Comparison of ENCODE assay signal across 14 cellular contexts in genomic region chr5:145797336-145797735, GRCh38. TPM values are rescaled to one million over a fixed set of nuclear protein-coding genes. Genes with fewer than 3 reads are reported as not detected.
DNase-seq lines count a peak whose midpoint lies in the region; ATAC-seq and TF ChIP-seq lines count a peak whose summit lies in the region.
"Had no signal": no experiment of that assay in that cellular context is flagged by ENCODE, and none has a peak within 500 bp of the region (broad histone marks: within the 10 kb centered on the region; RNA-seq: fewer than 3 reads in every experiment).

No MANE protein-coding gene starts in this region.

- H3K4me1 ChIP-seq in stomach (no peaks in the 10 kb centered on the region), testis (no peaks in the 10 kb centered on the region)
- H3K4me1 ChIP-seq: HAP-1 had no signal

- no peaks in the 10 kb centered on the region for H3K27me3 ChIP-seq in stomach
- no peaks in the 10 kb centered on the region for H3K27me3 ChIP-seq in testis

- H3K9me3 ChIP-seq in stomach: no peaks in the 10 kb centered on the region
- H3K9me3 ChIP-seq in testis: no peaks in the 10 kb centered on the region
- H3K9me3 ChIP-seq: HAP-1 had no signal

- H3K27ac ChIP-seq in stomach: no peak overlapping the region
- H3K27ac ChIP-seq in testis: no peak overlapping the region

- H3K9me3 Mint-ChIP-seq in activated CD8-positive, alpha-beta T cell treated with anti-CD3 and anti-CD28 coated beads for 36 hours: peaks cover 5% of the 10 kb centered on the region
- H3K9me3 Mint-ChIP-seq in activated CD8-positive, alpha-beta T cell treated with anti-CD3 and anti-CD28 coated beads, Interleukin-2, amount 10 ng/mL, durations not matched to agents 7 days and 5 days (ENCODE audit: insufficient read depth): no peaks in the 10 kb centered on the region

- no peak overlapping the region for H3K27ac Mint-ChIP-seq in activated CD8-positive, alpha-beta T cell treated with anti-CD3 and anti-CD28 coated beads for 36 hours
- H3K27ac Mint-ChIP-seq in activated CD8-positive, alpha-beta T cell treated with anti-CD3 and anti-CD28 coated beads, Interleukin-2, amount 10 ng/mL, durations not matched to agents 7 days and 5 days: no peak overlapping the region

- no peak for TF ChIP-seq CTCF in activated CD8-positive, alpha-beta T cell treated with anti-CD3 and anti-CD28 coated beads for 36 hours (IDR thresholded peaks at IDR 0.05)
- TF ChIP-seq CTCF in fibroblast of mammary gland (conservative IDR thresholded peaks at IDR 0.05; ENCODE audit: control insufficient read depth, insufficient read depth, low read depth, low read length) (peak; percentile 1), stomach (IDR thresholded peaks at IDR 0.05) (no peak), testis (IDR thresholded peaks at IDR 0.05) (no peak)

- intact Hi-C loops in activated CD8-positive, alpha-beta T cell treated with anti-CD3 and anti-CD28 coated beads for 36 hours (cut with micrococcal nuclease): no loop called here
- intact Hi-C loops in stomach (cut with DNase I; ENCODE audit: low total_unique reads): no loop called here
- intact Hi-C loops in testis (cut with DNase I; ENCODE audit: low total_unique reads): no loop called here

- H3K36me3 Mint-ChIP-seq in activated CD8-positive, alpha-beta T cell treated with anti-CD3 and anti-CD28 coated beads for 36 hours (ENCODE audit: low read depth): no peaks in the 10 kb centered on the region
- no peaks in the 10 kb centered on the region for H3K36me3 Mint-ChIP-seq in activated CD8-positive, alpha-beta T cell treated with anti-CD3 and anti-CD28 coated beads, Interleukin-2, amount 10 ng/mL, durations not matched to agents 7 days and 5 days (ENCODE audit: low read depth)

- H3K4me3 ChIP-seq in fibroblast of mammary gland (ENCODE audit: control insufficient read depth, low read depth, low read length) (no peak overlapping the region), stomach (no peak overlapping the region), testis (no peak overlapping the region)
- H3K4me3 ChIP-seq: GM12878, HAP-1 had no signal

- H3K36me3 ChIP-seq in stomach (peaks cover 0 to 32% (median 18%) of the 10 kb centered on the region in 4 donors), testis (ENCODE audit: low read depth, missing control alignments) (no peaks in the 10 kb centered on the region)
- H3K36me3 ChIP-seq: HAP-1 had no signal

- H3K27me3 Mint-ChIP-seq in activated CD8-positive, alpha-beta T cell treated with anti-CD3 and anti-CD28 coated beads for 36 hours: peaks cover 2% of the 10 kb centered on the region
- H3K27me3 Mint-ChIP-seq in activated CD8-positive, alpha-beta T cell treated with anti-CD3 and anti-CD28 coated beads, Interleukin-2, amount 10 ng/mL, durations not matched to agents 7 days and 5 days (ENCODE audit: low read depth): no peaks in the 10 kb centered on the region

- in situ Hi-C loops in SK-MEL-5 (cut with HindIII; ENCODE audit: low pct_unique_long_range_greater_than_20kb, low sequenced_read_pairs): no loop called here

- WGBS in stomach, 5 donors: 80 to 93% (median 90%) methylated on average over 1 of the region's 1 CpG
- 69 to 81% methylated on average over 1 of the region's 1 CpG for WGBS in testis, 2 donors

- POLR2A ChIA-PET in activated CD8-positive, alpha-beta T cell treated with anti-CD3 and anti-CD28 coated beads for 36 hours (lab: Charles Lee): no interaction called here
- POLR2A ChIA-PET in activated CD8-positive, alpha-beta T cell treated with anti-CD3 and anti-CD28 coated beads, Interleukin-2, amount 10 ng/mL, durations not matched to agents 7 days and 5 days (lab: Charles Lee): no interaction called here

- peak; percentile 49 for ATAC-seq in activated CD8-positive, alpha-beta T cell treated with anti-CD3 and anti-CD28 coated beads for 36 hours
- no peak for ATAC-seq in activated CD8-positive, alpha-beta T cell treated with anti-CD3 and anti-CD28 coated beads, Interleukin-2, amount 10 ng/mL, durations not matched to agents 7 days and 5 days
- ATAC-seq: GM12878, right cardiac atrium had no signal

- H3K4me1 Mint-ChIP-seq in activated CD8-positive, alpha-beta T cell treated with anti-CD3 and anti-CD28 coated beads for 36 hours (ENCODE audit: low read depth): no peaks in the 10 kb centered on the region
- no peaks in the 10 kb centered on the region for H3K4me1 Mint-ChIP-seq in activated CD8-positive, alpha-beta T cell treated with anti-CD3 and anti-CD28 coated beads, Interleukin-2, amount 10 ng/mL, durations not matched to agents 7 days and 5 days (ENCODE audit: low read depth)

- no peak for TF ChIP-seq POLR2A in stomach (IDR thresholded peaks at IDR 0.05)
- TF ChIP-seq POLR2A in testis (IDR thresholded peaks at IDR 0.05): no peak

- DNase-seq in activated CD8-positive, alpha-beta T cell treated with anti-CD3 and anti-CD28 coated beads for 36 hours: no peak
- no peak for DNase-seq in activated CD8-positive, alpha-beta T cell treated with anti-CD3 and anti-CD28 coated beads, Interleukin-2, amount 10 ng/mL, durations not matched to agents 7 days and 5 days
- DNase-seq in SK-MEL-5 (ENCODE audit: low read depth, low spot score) (peak; percentile 20), fibroblast of mammary gland (ENCODE audit: low read depth) (peak; percentile 38), NK-92 (lab: John Stamatoyannopoulos, UW; ENCODE audit: unreplicated experiment) (no peak), stomach (no peak), testis (no peak)
- no peak for DNase-seq in stimulated activated CD8-positive, alpha-beta memory T cell treated with anti-CD3 and anti-CD28 coated beads, Interleukin-4, amount 100 ng/mL, for 48 hours
- DNase-seq: activated T-cell treated with anti-CD3 and anti-CD28 coated beads for 4 hours; amygdala; effector memory CD4-positive, alpha-beta T cell; right cardiac atrium had no signal

- no peak overlapping the region for H3K4me3 Mint-ChIP-seq in activated CD8-positive, alpha-beta T cell treated with anti-CD3 and anti-CD28 coated beads for 36 hours
- H3K4me3 Mint-ChIP-seq in activated CD8-positive, alpha-beta T cell treated with anti-CD3 and anti-CD28 coated beads, Interleukin-2, amount 10 ng/mL, durations not matched to agents 7 days and 5 days: no peak overlapping the region

- TF ChIP-seq EP300 in stomach (IDR thresholded peaks at IDR 0.05): no peak

- CTCF ChIA-PET in activated CD8-positive, alpha-beta T cell treated with anti-CD3 and anti-CD28 coated beads for 36 hours (lab: Charles Lee): no interaction called here
- CTCF ChIA-PET in activated CD8-positive, alpha-beta T cell treated with anti-CD3 and anti-CD28 coated beads, Interleukin-2, amount 10 ng/mL, durations not matched to agents 7 days and 5 days (lab: Charles Lee): interaction anchor here (0.6 kb wide), 1 partner anchor 29 kb away, joined by 3 read pairs; no protein-coding TSS in a partner anchor

RNA-seq across cellular contexts. Expression of gene PRELID2, which starts 37.8 kb away (rescaled TPM):
- total RNA-seq in activated CD8-positive, alpha-beta T cell treated with anti-CD3 and anti-CD28 coated beads for 36 hours: 1 to 10 TPM; 2.7 to 3.6 TPM
- total RNA-seq in activated CD8-positive, alpha-beta T cell treated with anti-CD3 and anti-CD28 coated beads, Interleukin-2, amount 10 ng/mL, durations not matched to agents 7 days and 5 days: 1 to 10 TPM; 1.2 to 1.5 TPM
- 19.1 and 22.6 TPM in 2 replicates for total RNA-seq in SK-MEL-5 (2014; rRNA removed; shearing (Covaris generic))
- 6.3 and 8.6 TPM in 2 replicates for polyA plus RNA-seq in SK-MEL-5 (2015; cell fraction: cytosol; rRNA removed)
- 1.2 and 2.2 TPM in 2 replicates for polyA plus RNA-seq in SK-MEL-5 (2015; cell fraction: nucleus; rRNA removed)
- total RNA-seq in stomach: 100 to 1,000 TPM in 1 of 5 donors, 10 to 100 TPM in 4; 11.9 to 203 (median 35.6) TPM
- polyA plus RNA-seq in stomach: 10 to 100 TPM in 2 of 3 donors, 1 to 10 TPM in 1; 7.1 to 18.6 (median 16.8) TPM
- 10 to 100 TPM; 13.8 to 15.7 TPM for total RNA-seq in testis
- polyA plus RNA-seq in testis (ENCODE audit: insufficient read depth, low read depth, low replicate concordance): 2.9 TPM

Comparison
In these comparisons a context has a peak if more than half of its experiments do, and no peak if none do; other contexts are left out.
1. DNase-seq: peak in SK-MEL-5 (single experiment) and fibroblast of mammary gland (single experiment); none in activated CD8-positive, alpha-beta T cell treated with anti-CD3 and anti-CD28 coated beads for 36 hours (single experiment), activated CD8-positive, alpha-beta T cell treated with anti-CD3 and anti-CD28 coated beads, Interleukin-2, amount 10 ng/mL, durations not matched to agents 7 days and 5 days (single experiment), stimulated activated CD8-positive, alpha-beta memory T cell treated with anti-CD3 and anti-CD28 coated beads, Interleukin-4, amount 100 ng/mL, for 48 hours (single experiment), NK-92 (single experiment), stomach (single experiment) and testis (single experiment).